In genomic region chr1:38818706-38819439, GRCh38 we compare ENCODE assay signal across 11 cellular contexts. TPM values are rescaled to one million over a fixed set of nuclear protein-coding genes. Genes with fewer than 3 reads are reported as not detected.
DNase-seq lines count a peak whose midpoint lies in the region; ATAC-seq and TF ChIP-seq lines count a peak whose summit lies in the region.
"Had no signal": no experiment of that assay in that cellular context is flagged by ENCODE, and none has a peak within 500 bp of the region (broad histone marks: within the 10 kb centered on the region; RNA-seq: fewer than 3 reads in every experiment).

No MANE protein-coding gene starts in this region.

- intact Hi-C loops in Right ventricle myocardium superior (cut with DNase I) (no loop called here), upper lobe of right lung (cut with DNase I) (loop anchor here (10.0 kb wide), 1 partner anchor 214 kb away; no protein-coding TSS in a partner anchor), Calu3 (cut with micrococcal nuclease; ENCODE audit: unreplicated experiment) (loop anchor here (5.0 kb wide), 1 partner anchor 212 kb away; no protein-coding TSS in a partner anchor)
- intact Hi-C loops in activated CD8-positive, alpha-beta T cell treated with anti-CD3 and anti-CD28 coated beads for 36 hours (cut with micrococcal nuclease): no loop called here

- H3K36me3 ChIP-seq in cardiac muscle cell (no peaks in the 10 kb centered on the region), ectodermal cell (ENCODE audit: control insufficient read depth, insufficient read depth, low read length) (no peaks in the 10 kb centered on the region), upper lobe of right lung (no peaks in the 10 kb centered on the region)
- H3K36me3 ChIP-seq: Peyer's patch had no signal

- no peak for DNase-seq in cardiac muscle cell (ENCODE audit: low read depth in 1 of 2, low spot score in 1 of 2)
- DNase-seq in Right ventricle myocardium superior: no peak
- DNase-seq in naive B cell: no peak
- DNase-seq in upper lobe of right lung: no peak
- no peak for DNase-seq in Calu3
- DNase-seq in activated CD8-positive, alpha-beta T cell treated with anti-CD3 and anti-CD28 coated beads for 36 hours: no peak
- DNase-seq: cerebellar nuclear complex, NCI-H187, Peyer's patch had no signal

- H3K27ac ChIP-seq in cardiac muscle cell (no peak overlapping the region), ectodermal cell (ENCODE audit: insufficient read depth, low read depth, low read length, poor library complexity, severe bottlenecking) (no peak overlapping the region), upper lobe of right lung (no peak overlapping the region)
- H3K27ac ChIP-seq: Peyer's patch had no signal

- peaks cover 0 to 5% (median 2%) of the 10 kb centered on the region in 7 donors for H3K9me3 Mint-ChIP-seq in naive B cell
- no peaks in the 10 kb centered on the region for H3K9me3 Mint-ChIP-seq in Calu3 (ENCODE audit: low read depth, unreplicated experiment)
- H3K9me3 Mint-ChIP-seq in activated CD8-positive, alpha-beta T cell treated with anti-CD3 and anti-CD28 coated beads for 36 hours: no peaks in the 10 kb centered on the region

- H3K4me3 Mint-ChIP-seq in naive B cell: peak overlapping the region in 5 of 8 donors; percentile 32 to 62 (median 45)
- no peak overlapping the region for H3K4me3 Mint-ChIP-seq in Calu3 (ENCODE audit: low read depth, unreplicated experiment)
- no peak overlapping the region for H3K4me3 Mint-ChIP-seq in activated CD8-positive, alpha-beta T cell treated with anti-CD3 and anti-CD28 coated beads for 36 hours

- H3K27me3 ChIP-seq in cardiac muscle cell (peaks cover 78% of the 10 kb centered on the region), ectodermal cell (ENCODE audit: control insufficient read depth, insufficient read depth, low read length, poor library complexity, severe bottlenecking) (peaks cover 43% of the 10 kb centered on the region), upper lobe of right lung (peaks cover 60% of the 10 kb centered on the region)

- WGBS in ectodermal cell, 2 experiments: 10 to 11% methylated on average over 21 to 28 of the region's 28 CpGs

- no peak for TF ChIP-seq CTCF in cardiac muscle cell (IDR thresholded peaks at IDR 0.05; ENCODE audit: low read depth, low read length)
- no peak for TF ChIP-seq CTCF in upper lobe of right lung (IDR thresholded peaks at IDR 0.05)
- no peak for TF ChIP-seq CTCF in Calu3 (IDR thresholded peaks at IDR 0.05; ENCODE audit: unreplicated experiment)
- no peak for TF ChIP-seq CTCF in activated CD8-positive, alpha-beta T cell treated with anti-CD3 and anti-CD28 coated beads for 36 hours (IDR thresholded peaks at IDR 0.05)

- no peaks in the 10 kb centered on the region for H3K36me3 Mint-ChIP-seq in naive B cell
- H3K36me3 Mint-ChIP-seq in Calu3 (ENCODE audit: insufficient read depth, unreplicated experiment): no peaks in the 10 kb centered on the region
- H3K36me3 Mint-ChIP-seq in activated CD8-positive, alpha-beta T cell treated with anti-CD3 and anti-CD28 coated beads for 36 hours (ENCODE audit: low read depth): no peaks in the 10 kb centered on the region

- peaks cover 73 to 76% (median 75%) of the 10 kb centered on the region in 3 donors for H3K27me3 Mint-ChIP-seq in naive B cell
- peaks cover 95% of the 10 kb centered on the region for H3K27me3 Mint-ChIP-seq in Calu3 (ENCODE audit: unreplicated experiment)
- peaks cover 68% of the 10 kb centered on the region for H3K27me3 Mint-ChIP-seq in activated CD8-positive, alpha-beta T cell treated with anti-CD3 and anti-CD28 coated beads for 36 hours

- H3K4me1 Mint-ChIP-seq in naive B cell: peaks cover 0 to 17% (median 7%) of the 10 kb centered on the region in 3 donors
- no peaks in the 10 kb centered on the region for H3K4me1 Mint-ChIP-seq in Calu3 (ENCODE audit: low read depth, unreplicated experiment)
- H3K4me1 Mint-ChIP-seq in activated CD8-positive, alpha-beta T cell treated with anti-CD3 and anti-CD28 coated beads for 36 hours (ENCODE audit: low read depth): peaks cover 7% of the 10 kb centered on the region

- H3K9me3 ChIP-seq in cardiac muscle cell (ENCODE audit: low read depth): no peaks in the 10 kb centered on the region
- H3K9me3 ChIP-seq in ectodermal cell (ENCODE audit: control insufficient read depth, low read length): no peaks in the 10 kb centered on the region
- no peaks in the 10 kb centered on the region for H3K9me3 ChIP-seq in upper lobe of right lung
- H3K9me3 ChIP-seq: Peyer's patch had no signal

- no peak overlapping the region for H3K27ac Mint-ChIP-seq in naive B cell
- H3K27ac Mint-ChIP-seq in Calu3 (ENCODE audit: unreplicated experiment): no peak overlapping the region
- no peak overlapping the region for H3K27ac Mint-ChIP-seq in activated CD8-positive, alpha-beta T cell treated with anti-CD3 and anti-CD28 coated beads for 36 hours

- ATAC-seq in Right ventricle myocardium superior (ENCODE audit: poor library complexity) (no peak), naive B cell (ENCODE audit: low read depth in 2 of 2) (no peak), upper lobe of right lung (no peak), GM21423 (IDR thresholded peaks at IDR 0.05; ENCODE audit: unreplicated experiment) (no peak)
- ATAC-seq in activated CD8-positive, alpha-beta T cell treated with anti-CD3 and anti-CD28 coated beads for 36 hours: no peak

- BruUV-seq in Calu3 (replicated peaks; lab: Mats Ljungman, UMichigan): no TSS peak

- POLR2A ChIA-PET in activated CD8-positive, alpha-beta T cell treated with anti-CD3 and anti-CD28 coated beads for 36 hours (lab: Charles Lee): no interaction called here

- H3K4me3 ChIP-seq in cardiac muscle cell (peak overlapping the region; percentile 44), ectodermal cell (ENCODE audit: insufficient read depth, low read depth, low read length) (peak overlapping the region; percentile 47), upper lobe of right lung (peak overlapping the region; percentile 36)

- CTCF ChIA-PET in Calu3 (lab: Charles Lee): interaction anchor here (0.6 to 1.0 kb wide), 3 partner anchors 16 to 959 kb away, joined by 3 to 4 read pairs (median 3); no protein-coding TSS in a partner anchor
- CTCF ChIA-PET in activated CD8-positive, alpha-beta T cell treated with anti-CD3 and anti-CD28 coated beads for 36 hours (lab: Charles Lee): interaction anchor here (0.6 to 8.3 kb wide), 15 partner anchors 8 to 723 kb away, joined by 3 to 67 read pairs (median 3); no protein-coding TSS in a partner anchor

- no peaks in the 10 kb centered on the region for H3K4me1 ChIP-seq in cardiac muscle cell (ENCODE audit: low read depth)
- no peaks in the 10 kb centered on the region for H3K4me1 ChIP-seq in ectodermal cell (ENCODE audit: control insufficient read depth, insufficient read depth, low read length)
- H3K4me1 ChIP-seq in upper lobe of right lung: peaks cover 11% of the 10 kb centered on the region

RNA-seq across cellular contexts. Expression of gene RRAGC, which starts 40.7 kb away (rescaled TPM):
- total RNA-seq in cardiac muscle cell (3.7 and 5.3 TPM in 2 replicates), Right ventricle myocardium superior (22.0 TPM), upper lobe of right lung (32.7 TPM), Calu3 (2022) (23.7 and 25.9 TPM in 2 replicates)
- polyA plus RNA-seq in cardiac muscle cell (10.3 and 13.7 TPM in 2 replicates), naive B cell (ENCODE audit: low read depth in 6 of 6) (10 to 100 TPM; 13.9 to 18.7 (median 14.8) TPM)
- polyA plus RNA-seq in ectodermal cell (2013, experiment 1 of 4): 22.4 TPM
- polyA plus RNA-seq in ectodermal cell (2013, experiment 2 of 4): 25.3 TPM
- polyA plus RNA-seq in ectodermal cell (2013, experiment 3 of 4): 17.5 TPM
- 21.1 TPM for polyA plus RNA-seq in ectodermal cell (2013, experiment 4 of 4)
- total RNA-seq in activated CD8-positive, alpha-beta T cell treated with anti-CD3 and anti-CD28 coated beads for 36 hours: 1 to 10 TPM; 8.2 to 9.1 TPM

RNA-seq across cellular contexts. Expression of gene MYCBP, which starts 54.3 kb away (rescaled TPM):
- total RNA-seq in cardiac muscle cell: 8.8 and 22.9 TPM in 2 replicates
- 51.8 and 66.9 TPM in 2 replicates for polyA plus RNA-seq in cardiac muscle cell
- 14.1 TPM for total RNA-seq in Right ventricle myocardium superior
- 46.3 TPM for polyA plus RNA-seq in ectodermal cell (2013, experiment 1 of 4)
- polyA plus RNA-seq in ectodermal cell (2013, experiment 2 of 4): 49.4 TPM
- 51.2 TPM for polyA plus RNA-seq in ectodermal cell (2013, experiment 3 of 4)
- polyA plus RNA-seq in ectodermal cell (2013, experiment 4 of 4): 49.3 TPM
- polyA plus RNA-seq in naive B cell (ENCODE audit: low read depth in 6 of 6): 10 to 100 TPM; 30.9 to 49.5 (median 35.7) TPM
- total RNA-seq in upper lobe of right lung: 12.9 TPM
- 25.9 and 33.2 TPM in 2 replicates for total RNA-seq in Calu3 (2022)
- total RNA-seq in activated CD8-positive, alpha-beta T cell treated with anti-CD3 and anti-CD28 coated beads for 36 hours: 10 to 100 TPM; 45.6 to 46.4 TPM

Comparison
In these comparisons a context has a peak if more than half of its experiments do, and no peak if none do; other contexts are left out.
1. H3K4me3 Mint-ChIP-seq: peak in naive B cell (5 of 8); none in Calu3 (single experiment) and activated CD8-positive, alpha-beta T cell treated with anti-CD3 and anti-CD28 coated beads for 36 hours (single experiment).
2. intact Hi-C loops: an anchor here in upper lobe of right lung (10.0 kb wide) and Calu3 (5.0 kb wide); none called in Right ventricle myocardium superior and activated CD8-positive, alpha-beta T cell treated with anti-CD3 and anti-CD28 coated beads for 36 hours.
3. Peak in every context shown above with its lines, with median percentiles within 50 percentile points of each other: H3K4me3 ChIP-seq.